12 cellular contexts compared by ENCODE assay signal in genomic region chr17:44901323-44901965, GRCh38. TPM values are rescaled to one million over a fixed set of nuclear protein-coding genes. Genes with fewer than 3 reads are reported as not detected.
DNase-seq lines count a peak whose midpoint lies in the region; ATAC-seq and TF ChIP-seq lines count a peak whose summit lies in the region.
"Had no signal": no experiment of that assay in that cellular context is flagged by ENCODE, and none has a peak within 500 bp of the region (broad histone marks: within the 10 kb centered on the region; RNA-seq: fewer than 3 reads in every experiment).

No MANE protein-coding gene starts in this region.

- DNase-seq in Caki2 (ENCODE audit: low read depth) = peak; percentile 79
- DNase-seq in NCI-H2196 treated with DMSO at 0.1 percent for 48 hours (lab: John Stamatoyannopoulos, UW; ENCODE audit: unreplicated experiment) = peak; percentile 48
- DNase-seq in brain pericyte (ENCODE audit: low read depth, low spot score) = peak; percentile 67
- DNase-seq in activated naive CD4-positive, alpha-beta T cell treated with anti-CD3 and anti-CD28 coated beads, Interleukin-2, amount 50 U/mL, for 72 hours (ENCODE audit: low spot score in 2 of 2) = no peak
- no peak for DNase-seq in Calu3
- no peak for DNase-seq in H7
- DNase-seq: stimulated activated CD4-positive, alpha-beta T cell treated with anti-CD3 and anti-CD28 coated beads, Interleukin-2, amount 100 ng/mL, for 24 hours; WERI-Rb-1 had no signal

- peaks cover 60% of the 10 kb centered on the region for H3K4me1 Mint-ChIP-seq in nephron
- H3K4me1 Mint-ChIP-seq in Calu3 (ENCODE audit: low read depth, unreplicated experiment) = peaks cover 35% of the 10 kb centered on the region

- H3K36me3 Mint-ChIP-seq in nephron (ENCODE audit: low read depth) (no peaks in the 10 kb centered on the region), Calu3 (ENCODE audit: insufficient read depth, unreplicated experiment) (peaks cover 25% of the 10 kb centered on the region)
- H3K36me3 Mint-ChIP-seq in activated naive CD4-positive, alpha-beta T cell treated with anti-CD3 and anti-CD28 coated beads, Interleukin-2, amount 50 U/mL, for 72 hours = peaks cover 6 to 10% of the 10 kb centered on the region in 2 donors

- no peak for ATAC-seq in activated naive CD4-positive, alpha-beta T cell treated with anti-CD3 and anti-CD28 coated beads, Interleukin-2, amount 50 U/mL, for 72 hours
- ATAC-seq in HG03432 (IDR thresholded peaks at IDR 0.05; ENCODE audit: unreplicated experiment) = no peak
- ATAC-seq: left lobe of liver had no signal

- H3K4me3 ChIP-seq in H7 (ENCODE audit: insufficient read depth, low read depth, low read length) = no peak overlapping the region

- TF ChIP-seq CTCF in nephron (IDR thresholded peaks at IDR 0.05; ENCODE audit: unreplicated experiment in 3 of 3) (no peak), Calu3 (IDR thresholded peaks at IDR 0.05; ENCODE audit: unreplicated experiment) (no peak)

- CTCF ChIA-PET in Calu3 (lab: Charles Lee) = interaction anchor here (1.0 kb wide), 1 partner anchor 234 kb away, joined by 3 read pairs; the partner anchor contains the start of gene ACBD4

- H3K27ac Mint-ChIP-seq in nephron = peak overlapping the region; percentile 34 to 100 (median 95)
- peak overlapping the region in 1 of 2 donors; percentile 36 for H3K27ac Mint-ChIP-seq in activated naive CD4-positive, alpha-beta T cell treated with anti-CD3 and anti-CD28 coated beads, Interleukin-2, amount 50 U/mL, for 72 hours
- no peak overlapping the region for H3K27ac Mint-ChIP-seq in Calu3 (ENCODE audit: unreplicated experiment)

- H3K27me3 Mint-ChIP-seq in nephron (ENCODE audit: low read depth) = peaks cover 3% of the 10 kb centered on the region
- H3K27me3 Mint-ChIP-seq in Calu3 (ENCODE audit: unreplicated experiment) = peaks cover 19% of the 10 kb centered on the region

- H3K4me3 Mint-ChIP-seq in nephron = peak overlapping the region; percentile 69 to 96 (median 96)
- H3K4me3 Mint-ChIP-seq in Calu3 (ENCODE audit: low read depth, unreplicated experiment) = no peak overlapping the region

- intact Hi-C loops in Calu3 (cut with micrococcal nuclease; ENCODE audit: unreplicated experiment) = no loop called here

- in situ Hi-C loops in Caki2 (cut with HindIII; ENCODE audit: low pct_unique_long_range_greater_than_20kb, low sequenced_read_pairs) = no loop called here

- H3K9me3 Mint-ChIP-seq in nephron (no peaks in the 10 kb centered on the region), Calu3 (ENCODE audit: low read depth, unreplicated experiment) (no peaks in the 10 kb centered on the region)
- no peaks in the 10 kb centered on the region for H3K9me3 Mint-ChIP-seq in activated naive CD4-positive, alpha-beta T cell treated with anti-CD3 and anti-CD28 coated beads, Interleukin-2, amount 50 U/mL, for 72 hours

- no peaks in the 10 kb centered on the region for H3K27me3 ChIP-seq in H7 (ENCODE audit: control insufficient read depth, insufficient read depth, low read length)

- no peaks in the 10 kb centered on the region for H3K36me3 ChIP-seq in H7 (replicated peaks; ENCODE audit: control insufficient read depth, insufficient read depth, low read length)

- BruUV-seq in Calu3 (replicated peaks; lab: Mats Ljungman, UMichigan) = no TSS peak

RNA-seq across cellular contexts. Expression of gene EFTUD2, which starts 2.2 kb away (rescaled TPM):
- 84.5 and 87.3 TPM in 2 replicates for total RNA-seq in Caki2 (2014; rRNA removed; shearing (Covaris generic); ENCODE audit: low replicate concordance)
- 100 to 1,000 TPM in 1 of 2 donors, 10 to 100 TPM in 1; 77.8 to 186 TPM for total RNA-seq in activated naive CD4-positive, alpha-beta T cell treated with anti-CD3 and anti-CD28 coated beads, Interleukin-2, amount 50 U/mL, for 72 hours
- 197 and 202 TPM in 2 replicates for total RNA-seq in Calu3 (2022)
- 122 and 137 TPM in 2 replicates for total RNA-seq in H7 (2014; rRNA removed; shearing (Covaris generic))

RNA-seq across cellular contexts. Expression of gene GFAP, which starts 13.9 kb away (rescaled TPM):
- total RNA-seq in Caki2 (2014; rRNA removed; shearing (Covaris generic); ENCODE audit: low replicate concordance) = not detected in 2 replicates
- not detected for total RNA-seq in activated naive CD4-positive, alpha-beta T cell treated with anti-CD3 and anti-CD28 coated beads, Interleukin-2, amount 50 U/mL, for 72 hours
- not detected in 2 replicates for total RNA-seq in Calu3 (2022)
- 0.10 and 0.85 TPM in 2 replicates for total RNA-seq in H7 (2014; rRNA removed; shearing (Covaris generic))

RNA-seq across cellular contexts. Expression of gene KIF18B, which starts 46.1 kb away (rescaled TPM):
- total RNA-seq in Caki2 (2014; rRNA removed; shearing (Covaris generic); ENCODE audit: low replicate concordance) = 21.2 and 21.7 TPM in 2 replicates
- 10 to 100 TPM; 49.8 to 90.8 TPM for total RNA-seq in activated naive CD4-positive, alpha-beta T cell treated with anti-CD3 and anti-CD28 coated beads, Interleukin-2, amount 50 U/mL, for 72 hours
- total RNA-seq in Calu3 (2022) = 72.8 and 84.6 TPM in 2 replicates
- total RNA-seq in H7 (2014; rRNA removed; shearing (Covaris generic)) = 17.9 and 20.4 TPM in 2 replicates

RNA-seq across cellular contexts. Expression of gene HIGD1B, which starts 53.8 kb away (rescaled TPM):
- total RNA-seq in Caki2 (2014; rRNA removed; shearing (Covaris generic); ENCODE audit: low replicate concordance) = not detected in 2 replicates
- not detected for total RNA-seq in activated naive CD4-positive, alpha-beta T cell treated with anti-CD3 and anti-CD28 coated beads, Interleukin-2, amount 50 U/mL, for 72 hours
- total RNA-seq in Calu3 (2022) = not detected in 2 replicates
- not detected in 2 replicates for total RNA-seq in H7 (2014; rRNA removed; shearing (Covaris generic))
- total RNA-seq: H1, left lobe of liver had no signal

Comparison
In these comparisons a context has a peak if more than half of its experiments do, and no peak if none do; other contexts are left out.
1. DNase-seq: peak in Caki2 (single experiment), NCI-H2196 treated with DMSO at 0.1 percent for 48 hours (single experiment) and brain pericyte (single experiment); none in activated naive CD4-positive, alpha-beta T cell treated with anti-CD3 and anti-CD28 coated beads, Interleukin-2, amount 50 U/mL, for 72 hours (0 of 2), Calu3 (single experiment) and H7 (single experiment).